Comparison of ENCODE assay signal across 8 cellular contexts in the genomic region with DNA sequence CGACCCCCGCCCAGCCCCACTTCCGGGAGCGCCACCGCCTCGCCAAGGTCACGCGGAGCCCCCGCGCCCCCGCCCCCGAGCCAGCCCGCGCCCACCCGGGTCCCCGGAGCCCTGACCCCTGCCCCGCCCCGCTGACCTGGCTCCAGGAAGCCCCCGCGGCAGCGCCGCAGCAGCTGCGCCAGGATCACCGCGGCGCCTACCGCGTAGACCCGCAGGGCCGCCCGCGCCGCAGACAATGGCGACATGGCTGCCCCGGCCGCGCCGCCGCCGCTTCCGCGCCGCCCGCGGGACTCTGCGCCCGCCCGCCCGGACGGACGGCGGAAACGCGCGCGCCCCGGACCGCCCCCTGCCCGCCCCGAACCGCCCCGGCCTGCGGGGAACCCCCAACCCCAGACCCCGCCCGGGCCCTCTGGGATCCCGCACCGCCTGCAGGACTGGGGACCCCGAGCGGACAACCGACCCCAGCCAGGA. TPM values are rescaled to one million over a fixed set of nuclear protein-coding genes. Genes with fewer than 3 reads are reported as not detected.
A peak's percentile ranks its signal among the peaks of the same experiment; 100 is the strongest.
DNase-seq lines count a peak whose midpoint lies in the region; ATAC-seq and TF ChIP-seq lines count a peak whose summit lies in the region.

A gene with protein sequence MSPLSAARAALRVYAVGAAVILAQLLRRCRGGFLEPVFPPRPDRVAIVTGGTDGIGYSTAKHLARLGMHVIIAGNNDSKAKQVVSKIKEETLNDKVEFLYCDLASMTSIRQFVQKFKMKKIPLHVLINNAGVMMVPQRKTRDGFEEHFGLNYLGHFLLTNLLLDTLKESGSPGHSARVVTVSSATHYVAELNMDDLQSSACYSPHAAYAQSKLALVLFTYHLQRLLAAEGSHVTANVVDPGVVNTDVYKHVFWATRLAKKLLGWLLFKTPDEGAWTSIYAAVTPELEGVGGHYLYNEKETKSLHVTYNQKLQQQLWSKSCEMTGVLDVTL (minus strand): TSS at position 296 of the 471 bp plus-strand sequence. CDS start 51 bp downstream, at position 245.
A gene (minus strand): TSS at position 296 of the 471 bp plus-strand sequence. CDS start 10,257 bp downstream, outside the sequence.

- H3K27ac ChIP-seq in right lobe of liver: peak within 1 kb of the TSS; percentile 95 to 97 (median 96)

- DNase-seq in T-helper 17 cell (peak; percentile 22 to 36 (median 33)), cerebellum (ENCODE audit: low spot score) (peak; percentile 37), right lobe of liver (peak; percentile 66 to 71 (median 68)), KG1 (lab: John Stamatoyannopoulos, UW) (no peak), midbrain (lab: John Stamatoyannopoulos, UW) (no peak)
- peak; percentile 35 to 49 for DNase-seq in stimulated activated CD8-positive, alpha-beta memory T cell treated with anti-CD3 and anti-CD28 coated beads, Interleukin-2, amount 100 ng/mL, for 48 hours (ENCODE audit: low read depth in 2 of 2)

- peak within 1 kb of the TSS; percentile 78 for H3K27ac Mint-ChIP-seq in T-helper 17 cell

- TF ChIP-seq POLR2A in right lobe of liver (IDR thresholded peaks at IDR 0.05): peak; percentile 29

- H3K4me3 Mint-ChIP-seq in T-helper 17 cell: peak within 1 kb of the TSS; percentile 83

- no peaks in the 10 kb centered on the region for H3K27me3 Mint-ChIP-seq in T-helper 17 cell

- H3K36me3 ChIP-seq in right lobe of liver: no peaks in the 10 kb centered on the region

- H3K9me3 ChIP-seq in T-helper 17 cell (ENCODE audit: control insufficient read depth, low read length, poor library complexity, severe bottlenecking): no peaks in the 10 kb centered on the region
- no peaks in the 10 kb centered on the region for H3K9me3 ChIP-seq in right lobe of liver

- no peaks in the 10 kb centered on the region for H3K27me3 ChIP-seq in right lobe of liver

- intact Hi-C loops in right lobe of liver (cut with DNase I): no loop called here

- peaks cover 0 to 34% (median 2%) of the 10 kb centered on the region in 4 donors for H3K4me1 ChIP-seq in right lobe of liver

- TF ChIP-seq CTCF in right lobe of liver (IDR thresholded peaks at IDR 0.05): no peak

- peaks cover 19% of the 10 kb centered on the region for H3K4me1 Mint-ChIP-seq in T-helper 17 cell

- ATAC-seq in GM18498 (IDR thresholded peaks at IDR 0.05; ENCODE audit: unreplicated experiment) (peak; percentile 70), HG02973 (IDR thresholded peaks at IDR 0.05; ENCODE audit: unreplicated experiment) (peak; percentile 58), T-helper 17 cell (peak; percentile 79), right lobe of liver (peak; percentile 39 to 59 (median 50))

- H3K36me3 Mint-ChIP-seq in T-helper 17 cell (ENCODE audit: low read depth): no peaks in the 10 kb centered on the region

- WGBS in right lobe of liver (ENCODE audit: insufficient coverage, low coverage, low lambda C conversion rate, missing lambda C conversion rate): no CpG with 5 or more reads among the region's 70 CpGs

- H3K4me3 ChIP-seq in right lobe of liver: peak within 1 kb of the TSS; percentile 76 to 90 (median 84)

RNA-seq across cellular contexts. Expression of the first gene that starts in this region (rescaled TPM):
- total RNA-seq in T-helper 17 cell (10 to 100 TPM; 11.6 to 14.2 TPM), cerebellum (29.5 TPM), right lobe of liver (10 to 100 TPM; 15.6 to 34.5 (median 29.0) TPM)

RNA-seq across cellular contexts. Expression of the second gene that starts in this region (rescaled TPM):
- 10 to 100 TPM; 19.8 to 19.9 TPM for total RNA-seq in T-helper 17 cell
- 28.4 TPM for total RNA-seq in cerebellum
- total RNA-seq in right lobe of liver: 10 to 100 TPM; 21.7 to 44.6 (median 36.9) TPM

Comparison
In these comparisons a context has a peak if more than half of its experiments do, and no peak if none do; other contexts are left out.
1. DNase-seq: peak in T-helper 17 cell (3 of 3), cerebellum (single experiment), right lobe of liver (3 of 3) and stimulated activated CD8-positive, alpha-beta memory T cell treated with anti-CD3 and anti-CD28 coated beads, Interleukin-2, amount 100 ng/mL, for 48 hours (2 of 2); none in KG1 (single experiment) and midbrain (single experiment).
2. Peak in every context shown above with its lines, with median percentiles within 50 percentile points of each other: ATAC-seq.